In the genomic region with DNA sequence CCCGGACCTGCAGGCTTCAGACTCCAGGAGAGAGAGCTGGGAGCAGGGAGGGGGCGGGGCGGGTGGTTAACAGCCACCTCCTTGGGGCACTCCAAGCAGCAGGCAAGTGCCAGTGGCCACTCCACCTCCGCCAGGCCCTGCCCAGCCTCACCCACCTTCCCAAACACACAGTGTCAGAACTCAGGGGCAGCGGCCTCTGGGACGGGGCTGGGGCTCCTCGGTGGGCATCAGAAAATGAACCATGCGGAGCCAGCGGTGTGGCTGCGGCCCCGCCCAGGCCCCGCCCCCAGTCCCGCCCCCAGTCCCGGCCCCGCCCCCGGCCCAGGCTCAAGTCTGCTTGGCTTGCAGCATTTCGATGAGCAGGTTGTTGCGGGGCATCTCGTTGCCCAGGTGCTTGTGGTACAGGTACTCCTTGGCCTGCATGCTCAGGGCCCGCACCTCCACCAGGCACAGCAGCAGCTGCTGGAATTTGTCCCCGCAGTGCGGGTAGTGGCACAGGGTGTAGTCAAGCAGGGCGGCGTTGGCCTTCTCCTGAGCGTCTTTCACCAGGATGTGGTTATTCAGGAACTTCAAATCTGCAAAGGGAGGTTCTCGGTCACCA, we compare ENCODE assay signal across 22 cellular contexts. TPM values are rescaled to one million over a fixed set of nuclear protein-coding genes. Genes with fewer than 3 reads are reported as not detected.
A peak's percentile ranks its signal among the peaks of the same experiment; 100 is the strongest.
DNase-seq lines count a peak whose midpoint lies in the region; ATAC-seq, FAIRE-seq and TF ChIP-seq lines count a peak whose summit lies in the region.
"Had no signal": no experiment of that assay in that cellular context is flagged by ENCODE, and none has a peak within 500 bp of the region (broad histone marks: within the 10 kb centered on the region; RNA-seq: fewer than 3 reads in every experiment).

No MANE protein-coding gene starts in this region.

- H3K36me3 ChIP-seq in K562 (ENCODE audit: control insufficient read depth, insufficient read depth, low read length) (no peaks in the 10 kb centered on the region), lung (ENCODE audit: control insufficient read depth in 2 of 2, insufficient read depth in 2 of 2, low read length in 2 of 2) (no peaks in the 10 kb centered on the region), gastroesophageal sphincter (no peaks in the 10 kb centered on the region)
- H3K36me3 ChIP-seq: BLaER1, left ventricle myocardium inferior, thoracic aorta had no signal

- H3K9me3 ChIP-seq in K562 (replicated peaks; ENCODE audit: control insufficient read depth, insufficient read depth, low read depth, low read length) (no peaks in the 10 kb centered on the region), lung (ENCODE audit: control insufficient read depth in 2 of 2, insufficient read depth in 1 of 2, low read length in 1 of 2) (peaks cover 0 to 9% of the 10 kb centered on the region in 2 donors), gastroesophageal sphincter (no peaks in the 10 kb centered on the region)
- H3K9me3 ChIP-seq: BLaER1, left ventricle myocardium inferior, thoracic aorta had no signal

- TF ChIP-seq POLR2A in K562 (conservative IDR thresholded peaks at IDR 0.05) (no peak), gastroesophageal sphincter (IDR thresholded peaks at IDR 0.05) (no peak)

- in situ Hi-C loops in Caki2 (cut with HindIII; ENCODE audit: low pct_unique_long_range_greater_than_20kb, low sequenced_read_pairs): no loop called here
- in situ Hi-C loops in K562 (cut with MboI): no loop called here

- DNase-seq in Caki2 (ENCODE audit: low read depth) (peak; percentile 9), HT-29 (ENCODE audit: low spot score) (peak; percentile 82), K562 (ENCODE audit: extremely low read depth in 1 of 4, low spot score in 3 of 4) (peak; percentile 33 to 87 (median 86)), lung (ENCODE audit: low spot score) (no peak), occipital lobe (lab: John Stamatoyannopoulos, UW) (no peak)
- no peak for DNase-seq in activated effector memory CD4-positive, alpha-beta T cell treated with anti-CD3 and anti-CD28 coated beads, Interleukin-2, amount 50 U/mL, for 16 hours
- DNase-seq: activated CD4-positive, alpha-beta T cell treated with anti-CD3 and anti-CD28 coated beads for 48 hours; activated CD8-positive, alpha-beta memory T cell treated with anti-CD3 and anti-CD28 coated beads, Interleukin-2, amount 50 U/mL, for 48 hours; activated gamma-delta T cell treated with Interleukin-2 at 50 U/mL for 16 hours; effector CD8-positive, alpha-beta T cell; GOT3; left ventricle myocardium inferior; NCI-H187 treated with DMSO at 0.1 percent for 48 hours; NCI-H510A had no signal

- POLR2A ChIA-PET in K562 (lab: Yijun Ruan, JAX): interaction anchor here (0.7 to 1.0 kb wide), 2 partner anchors 9 to 239 kb away, joined by 3 to 7 read pairs; no protein-coding TSS in a partner anchor

- CTCF ChIA-PET in K562 (lab: Yijun Ruan, JAX; ENCODE audit: low intra/inter-chr PET ratio): no interaction called here

- ATAC-seq in K562: peak; percentile 80
- ATAC-seq in lung (ENCODE audit: insufficient read depth, low FRiP score): peak; percentile 21
- ATAC-seq in gastroesophageal sphincter: no peak
- no peak for ATAC-seq in GM18511 (IDR thresholded peaks at IDR 0.05; ENCODE audit: unreplicated experiment)

- H3K27me3 ChIP-seq in K562 (ENCODE audit: control insufficient read depth in 2 of 2, insufficient read depth in 2 of 2, low read length in 2 of 2) (peaks cover 30 to 75% of the 10 kb centered on the region in 2 experiments), lung (ENCODE audit: control insufficient read depth, insufficient read depth) (no peaks in the 10 kb centered on the region), gastroesophageal sphincter (peaks cover 83% of the 10 kb centered on the region)

- H3K9ac ChIP-seq in K562 (ENCODE audit: insufficient read depth in 1 of 2, low read depth in 2 of 2, low read length in 2 of 2): no peak overlapping the region
- H3K9ac ChIP-seq: BLaER1 had no signal

- 23% methylated on average over 11 of the region's 26 CpGs for WGBS in K562 (ENCODE audit: insufficient coverage, low coverage, missing lambda C conversion rate)
- 37 to 48% methylated on average over 25 to 26 of the region's 26 CpGs for WGBS in lung, 2 donors
- 7 to 38% methylated on average over 3 to 8 of the region's 26 CpGs for WGBS in gastroesophageal sphincter (ENCODE audit: low coverage in 1 of 2), 2 donors

- no peak overlapping the region; the same call in 1 of the 2 replicates for H3K4me2 ChIP-seq in K562 (ENCODE audit: insufficient read depth, low read length)
- H3K4me2 ChIP-seq: BLaER1, smooth muscle cell had no signal

- no peak for TF ChIP-seq RAD21 in K562 (CRISPR knock-in tag; conservative IDR thresholded peaks at IDR 0.05 in 1 of 2, IDR thresholded peaks at IDR 0.05 in 1 of 2)

- no peak overlapping the region for H2AFZ ChIP-seq in K562 (ENCODE audit: low read depth, low read length)

- no peaks in the 10 kb centered on the region for H3K79me2 ChIP-seq in K562 (ENCODE audit: control insufficient read depth, insufficient read depth, low read length)

- no peak for FAIRE-seq in K562 (lab: Jason Lieb, UNC)

- no peaks in the 10 kb centered on the region for H3K9me1 ChIP-seq in K562 (ENCODE audit: control insufficient read depth, insufficient read depth, low read length)

- H3K27ac ChIP-seq in K562 (ENCODE audit: extremely low read depth, low read depth, low read length): no peak overlapping the region
- H3K27ac ChIP-seq in lung (ENCODE audit: low read depth in 1 of 2, low read length in 1 of 2): no peak overlapping the region
- no peak overlapping the region for H3K27ac ChIP-seq in gastroesophageal sphincter
- H3K27ac ChIP-seq: BLaER1, left ventricle myocardium inferior, thoracic aorta had no signal

- H3K4me1 ChIP-seq in K562 (replicated peaks in 1 of 2; ENCODE audit: control insufficient read depth in 2 of 2, insufficient read depth in 2 of 2, low read length in 2 of 2) (peaks cover 0 to 40% of the 10 kb centered on the region in 2 experiments; a peak in 3 of 5 replicates), lung (ENCODE audit: control insufficient read depth in 2 of 2, insufficient read depth in 2 of 2, low read length in 2 of 2) (no peaks in the 10 kb centered on the region), gastroesophageal sphincter (peaks cover 0 to 8% (median 5%) of the 10 kb centered on the region in 3 donors)

- peaks cover 19% of the 10 kb centered on the region for H4K20me1 ChIP-seq in K562 (replicated peaks; ENCODE audit: control insufficient read depth, insufficient read depth, low read length)
- H4K20me1 ChIP-seq: BLaER1 had no signal

- intact Hi-C loops in K562 (cut with micrococcal nuclease): loop anchor here (5.0 kb wide), 1 partner anchor 55 kb away; no protein-coding TSS in a partner anchor

- no peak for TF ChIP-seq CTCF in K562 (IDR thresholded peaks at IDR 0.05 in 2 of 3, conservative IDR thresholded peaks at IDR 0.05 in 1 of 3; ENCODE audit: insufficient read depth in 2 of 3, low read depth in 1 of 3, low read length in 3 of 3)
- no peak for TF ChIP-seq CTCF in lung (IDR thresholded peaks at IDR 0.05; ENCODE audit: control extremely low read depth, extremely low read depth)
- TF ChIP-seq CTCF in gastroesophageal sphincter (IDR thresholded peaks at IDR 0.05): no peak

- H3K4me3 ChIP-seq in K562 (no peak overlapping the region), lung (no peak overlapping the region), gastroesophageal sphincter (no peak overlapping the region)
- H3K4me3 ChIP-seq: BLaER1, left ventricle myocardium inferior, smooth muscle cell, thoracic aorta had no signal

- TF ChIP-seq EP300 in K562 (IDR thresholded peaks at IDR 0.05; ENCODE audit: low read length) (no peak), gastroesophageal sphincter (IDR thresholded peaks at IDR 0.05) (no peak)

- no TSS peak for BruUV-seq in K562 (replicated peaks; lab: Mats Ljungman, UMichigan)

RNA-seq across cellular contexts. Expression of gene NR5A1, which starts 24.7 kb away (rescaled TPM):
- not detected in 2 replicates for total RNA-seq in Caki2 (2014; rRNA removed; shearing (Covaris generic); ENCODE audit: low replicate concordance)
- total RNA-seq in HT-29 (2014; rRNA removed; shearing (Covaris generic)): 0.16 and 0.28 TPM in 2 replicates
- total RNA-seq in K562 (2011; cell fraction: chromatin; rRNA removed; ENCODE audit: low replicate concordance): 0.65 TPM in 1 of 2 replicates, not detected in the other
- total RNA-seq in K562 (2011; cell fraction: nucleolus; rRNA removed): not detected in 2 replicates
- total RNA-seq in K562 (2011; cell fraction: nucleoplasm; rRNA removed): 0.15 TPM in 1 of 2 replicates, not detected in the other
- total RNA-seq in K562 (2014; rRNA removed) (0.32 TPM in 1 of 2 replicates, not detected in the other), K562 (2014; rRNA removed; fragmentation: Illumina TruSeq; extraction: Trizol) (not detected in 2 replicates), K562 (2015; rRNA removed; fragmentation: Illumina TruSeq; extraction: Trizol) (not detected in 2 replicates), K562 (2021) (0.20 and 0.40 TPM in 2 replicates), lung (under 1 TPM; 0.09 to 0.37 TPM), gastroesophageal sphincter (not detected), occipital lobe (under 0.01 TPM)
- polyA plus RNA-seq in K562 (2011; rRNA removed) (0.11 TPM in 1 of 2 replicates, not detected in the other), K562 (2014; fragmentation: Illumina TruSeq; extraction: Trizol) (not detected in 2 replicates), K562 (2014; fragmentation: Nextera tagmentation; extraction: Ambion mirVana) (not detected), K562 (2014; rRNA removed) (not detected in 2 replicates), lung (under 1 TPM in 1 of 2 donors, not detected in 1; 0.02 TPM)
- 0.49 TPM in 1 of 2 replicates, not detected in the other for polyA plus RNA-seq in K562 (2011; cell fraction: cytosol; rRNA removed)
- 0.26 TPM in 1 of 2 replicates, not detected in the other for polyA plus RNA-seq in K562 (2011; cell fraction: nucleus; rRNA removed)
- polyA plus RNA-seq in K562 (2012): not detected in 2 replicates
- polyA minus RNA-seq in K562 (2011; rRNA and poly(A)+ RNA removed): not detected in 2 replicates
- polyA minus RNA-seq in K562 (2011; cell fraction: cytosol; rRNA and poly(A)+ RNA removed): not detected in 2 replicates
- 0.27 TPM in 1 of 2 replicates, not detected in the other for polyA minus RNA-seq in K562 (2011; cell fraction: nucleus; rRNA and poly(A)+ RNA removed)
- total RNA-seq: left ventricle myocardium inferior, OCI-LY7, smooth muscle cell, thoracic aorta had no signal
- polyA plus RNA-seq: smooth muscle cell had no signal

RNA-seq across cellular contexts. Expression of gene ADGRD2, which starts 32.3 kb away (rescaled TPM):
- total RNA-seq in Caki2 (2014; rRNA removed; shearing (Covaris generic); ENCODE audit: low replicate concordance): 0.26 TPM in 1 of 2 replicates, not detected in the other
- total RNA-seq in HT-29 (2014; rRNA removed; shearing (Covaris generic)): not detected in 2 replicates
- not detected in 2 replicates for total RNA-seq in K562 (2011; cell fraction: chromatin; rRNA removed; ENCODE audit: low replicate concordance)
- 0.17 TPM in 1 of 2 replicates, not detected in the other for total RNA-seq in K562 (2011; cell fraction: nucleolus; rRNA removed)
- not detected in 2 replicates for total RNA-seq in K562 (2011; cell fraction: nucleoplasm; rRNA removed)
- total RNA-seq in K562 (2014; rRNA removed) (not detected in 2 replicates), K562 (2014; rRNA removed; fragmentation: Illumina TruSeq; extraction: Trizol) (not detected in 2 replicates), K562 (2015; rRNA removed; fragmentation: Illumina TruSeq; extraction: Trizol) (not detected in 2 replicates), K562 (2021) (not detected in 2 replicates), lung (not detected), gastroesophageal sphincter (not detected), occipital lobe (not detected)
- polyA plus RNA-seq in K562 (2011; rRNA removed) (not detected in 2 replicates), K562 (2014; fragmentation: Illumina TruSeq; extraction: Trizol) (not detected in 2 replicates), K562 (2014; fragmentation: Nextera tagmentation; extraction: Ambion mirVana) (not detected), K562 (2014; rRNA removed) (not detected in 2 replicates), lung (not detected)
- polyA plus RNA-seq in K562 (2011; cell fraction: cytosol; rRNA removed): not detected in 2 replicates
- polyA plus RNA-seq in K562 (2011; cell fraction: nucleus; rRNA removed): 0.28 TPM in 1 of 2 replicates, not detected in the other
- polyA plus RNA-seq in K562 (2012): not detected in 2 replicates
- polyA minus RNA-seq in K562 (2011; rRNA and poly(A)+ RNA removed): not detected in 2 replicates
- polyA minus RNA-seq in K562 (2011; cell fraction: cytosol; rRNA and poly(A)+ RNA removed): not detected in 2 replicates
- polyA minus RNA-seq in K562 (2011; cell fraction: nucleus; rRNA and poly(A)+ RNA removed): not detected in 2 replicates
- total RNA-seq: left ventricle myocardium inferior, M059J, OCI-LY7, posterior vena cava, smooth muscle cell, thoracic aorta had no signal
- polyA plus RNA-seq: smooth muscle cell had no signal

Comparison
In these comparisons a context has a peak if more than half of its experiments do, and no peak if none do; other contexts are left out.
1. DNase-seq: peak in Caki2 (single experiment), HT-29 (single experiment) and K562 (4 of 4); none in lung (single experiment), activated effector memory CD4-positive, alpha-beta T cell treated with anti-CD3 and anti-CD28 coated beads, Interleukin-2, amount 50 U/mL, for 16 hours (single experiment) and occipital lobe (single experiment).
2. ATAC-seq: peak in K562 (single experiment) and lung (single experiment); none in gastroesophageal sphincter (single experiment) and GM18511 (single experiment).